In the genomic region with DNA sequence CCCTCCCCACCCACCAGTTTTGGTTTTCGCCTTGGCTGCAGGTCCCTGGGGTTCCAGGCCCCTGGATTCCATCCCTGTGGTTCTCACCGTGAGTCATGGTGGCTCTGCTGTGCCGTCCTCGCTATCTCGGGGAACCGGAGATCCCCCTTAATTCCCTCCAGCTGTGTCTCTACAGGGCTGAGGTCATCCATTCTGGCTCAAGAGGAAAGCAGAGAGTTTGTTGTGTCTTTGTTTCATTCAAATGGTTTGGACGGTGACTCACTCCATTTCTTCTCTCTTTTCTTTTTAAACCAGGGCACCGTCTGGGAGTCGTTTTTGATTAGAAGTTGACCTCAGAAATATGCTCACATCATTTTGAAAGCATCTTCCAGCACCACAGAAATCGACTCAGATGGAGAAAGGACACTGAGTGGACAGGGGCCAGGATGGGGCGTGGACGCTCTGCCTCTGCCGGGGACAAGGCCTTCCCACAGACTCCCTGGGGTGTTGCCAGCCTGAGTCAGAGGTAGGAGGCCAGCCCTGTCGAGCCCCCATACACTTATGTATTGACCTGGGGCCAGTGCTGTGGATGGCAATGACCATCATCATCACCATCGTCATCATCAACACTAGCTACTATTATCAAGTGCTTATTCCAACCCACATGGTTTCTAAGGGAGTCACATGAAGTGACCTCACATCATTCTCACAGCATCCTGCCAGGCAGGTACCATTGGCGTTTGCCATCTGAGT, we compare ENCODE assay signal across 1 cellular context.
TF ChIP-seq lines count a peak whose summit lies in the region.

No MANE protein-coding gene starts in this region.

TF ChIP-seq in K562, 482 proteins besides CTCF, POLR2A, EP300 and RAD21 (continued from another document):
- TF ChIP-seq JUN (IDR thresholded peaks at IDR 0.05; ENCODE audit: borderline replicate concordance, low read depth, low read length) (peak; percentile 73; the same call in 1 of the 2 replicates), JUN (CRISPR knock-in tag; IDR thresholded peaks at IDR 0.05; ENCODE audit: borderline replicate concordance) (no peak), CBFA2T2 (conservative IDR thresholded peaks at IDR 0.05) (peak; percentile 54; the same call in 1 of the 2 replicates), OTX1 (CRISPR knock-in tag; IDR thresholded peaks at IDR 0.05) (no peak), FOSL1 (tag; conservative IDR thresholded peaks at IDR 0.05) (peak; percentile 67)
- TF ChIP-seq, protein P1, sequence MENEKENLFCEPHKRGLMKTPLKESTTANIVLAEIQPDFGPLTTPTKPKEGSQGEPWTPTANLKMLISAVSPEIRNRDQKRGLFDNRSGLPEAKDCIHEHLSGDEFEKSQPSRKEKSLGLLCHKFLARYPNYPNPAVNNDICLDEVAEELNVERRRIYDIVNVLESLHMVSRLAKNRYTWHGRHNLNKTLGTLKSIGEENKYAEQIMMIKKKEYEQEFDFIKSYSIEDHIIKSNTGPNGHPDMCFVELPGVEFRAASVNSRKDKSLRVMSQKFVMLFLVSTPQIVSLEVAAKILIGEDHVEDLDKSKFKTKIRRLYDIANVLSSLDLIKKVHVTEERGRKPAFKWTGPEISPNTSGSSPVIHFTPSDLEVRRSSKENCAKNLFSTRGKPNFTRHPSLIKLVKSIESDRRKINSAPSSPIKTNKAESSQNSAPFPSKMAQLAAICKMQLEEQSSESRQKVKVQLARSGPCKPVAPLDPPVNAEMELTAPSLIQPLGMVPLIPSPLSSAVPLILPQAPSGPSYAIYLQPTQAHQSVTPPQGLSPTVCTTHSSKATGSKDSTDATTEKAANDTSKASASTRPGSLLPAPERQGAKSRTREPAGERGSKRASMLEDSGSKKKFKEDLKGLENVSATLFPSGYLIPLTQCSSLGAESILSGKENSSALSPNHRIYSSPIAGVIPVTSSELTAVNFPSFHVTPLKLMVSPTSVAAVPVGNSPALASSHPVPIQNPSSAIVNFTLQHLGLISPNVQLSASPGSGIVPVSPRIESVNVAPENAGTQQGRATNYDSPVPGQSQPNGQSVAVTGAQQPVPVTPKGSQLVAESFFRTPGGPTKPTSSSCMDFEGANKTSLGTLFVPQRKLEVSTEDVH (IDR thresholded peaks at IDR 0.05; ENCODE audit: low read depth, partially characterized antibody): no peak
